16 cellular contexts compared by ENCODE assay signal in genomic region chrY:7325531-7325930, GRCh38.
DNase-seq lines count a peak whose midpoint lies in the region; ATAC-seq lines count a peak whose summit lies in the region.
"Had no signal": no experiment of that assay in that cellular context is flagged by ENCODE, and none has a peak within 500 bp of the region (broad histone marks: within the 10 kb centered on the region; RNA-seq: fewer than 3 reads in every experiment).

No MANE protein-coding gene starts in this region.

- H3K9me3 Mint-ChIP-seq in activated T-cell treated with anti-CD3 and anti-CD28 coated beads, Interleukin-2, amount 50 U/mL, for 72 hours, result no peaks in the 10 kb centered on the region
- H3K9me3 Mint-ChIP-seq in activated T-helper 17 cell treated with anti-CD3 and anti-CD28 coated beads, Interleukin-2, amount 50 U/mL, for 72 hours, result no peaks in the 10 kb centered on the region
- no peaks in the 10 kb centered on the region for H3K9me3 Mint-ChIP-seq in effector memory CD8-positive, alpha-beta T cell

- DNase-seq in activated T-cell treated with anti-CD3 and anti-CD28 coated beads, Interleukin-2, amount 50 U/mL, for 72 hours, result no peak
- no peak for DNase-seq in activated T-cell treated with anti-CD3 and anti-CD28 coated beads, Interleukin-2, amount 50 U/mL, for 1 hour
- no peak for DNase-seq in effector memory CD8-positive, alpha-beta T cell
- DNase-seq in hypothalamus (lab: John Stamatoyannopoulos, UW) (no peak), NCI-H748 treated with DMSO at 0.1 percent for 48 hours (lab: John Stamatoyannopoulos, UW) (no peak)
- DNase-seq: EL, NCI-H1092, NCI-H146, NCI-H2081 treated with DMSO at 0.1 percent for 48 hours, NCI-H510A, NCI-H82 had no signal

- peak overlapping the region; percentile 97 for H3K27ac Mint-ChIP-seq in activated T-cell treated with anti-CD3 and anti-CD28 coated beads, Interleukin-2, amount 50 U/mL, for 72 hours
- peak overlapping the region; percentile 98 for H3K27ac Mint-ChIP-seq in activated T-helper 17 cell treated with anti-CD3 and anti-CD28 coated beads, Interleukin-2, amount 50 U/mL, for 72 hours
- H3K27ac Mint-ChIP-seq in effector memory CD8-positive, alpha-beta T cell, result peak overlapping the region; percentile 77 to 98

- peaks cover 94% of the 10 kb centered on the region for H3K36me3 ChIP-seq in KOPT-K1 (ENCODE audit: insufficient read depth, low read length)

- peaks cover 0 to 13% of the 10 kb centered on the region in 2 donors for H3K36me3 Mint-ChIP-seq in activated T-cell treated with anti-CD3 and anti-CD28 coated beads, Interleukin-2, amount 50 U/mL, for 72 hours (ENCODE audit: insufficient read depth in 2 of 2)
- H3K36me3 Mint-ChIP-seq in activated T-helper 17 cell treated with anti-CD3 and anti-CD28 coated beads, Interleukin-2, amount 50 U/mL, for 72 hours (ENCODE audit: low read depth), result peaks cover 100% of the 10 kb centered on the region
- peaks cover 69% of the 10 kb centered on the region for H3K36me3 Mint-ChIP-seq in effector memory CD8-positive, alpha-beta T cell (ENCODE audit: insufficient read depth)

- no peaks in the 10 kb centered on the region for H3K4me1 Mint-ChIP-seq in activated T-cell treated with anti-CD3 and anti-CD28 coated beads, Interleukin-2, amount 50 U/mL, for 72 hours (ENCODE audit: low read depth)
- H3K4me1 Mint-ChIP-seq in activated T-helper 17 cell treated with anti-CD3 and anti-CD28 coated beads, Interleukin-2, amount 50 U/mL, for 72 hours, result peaks cover 39% of the 10 kb centered on the region
- H3K4me1 Mint-ChIP-seq in effector memory CD8-positive, alpha-beta T cell (ENCODE audit: low read depth in 2 of 2), result peaks cover 30 to 74% of the 10 kb centered on the region in 2 donors

- H3K27ac ChIP-seq in KOPT-K1 (ENCODE audit: low read depth, low read length, poor library complexity, severe bottlenecking), result peak overlapping the region; percentile 22
- H3K27ac ChIP-seq: C4-2B, KMS-11 had no signal

- peak in 1 of 2 donors; percentile 22 for ATAC-seq in activated T-cell treated with anti-CD3 and anti-CD28 coated beads, Interleukin-2, amount 50 U/mL, for 72 hours (replicated peaks in 1 of 2)
- ATAC-seq in activated T-helper 17 cell treated with anti-CD3 and anti-CD28 coated beads, Interleukin-2, amount 50 U/mL, for 72 hours (replicated peaks), result peak; percentile 20
- peak; percentile 28 for ATAC-seq in effector memory CD8-positive, alpha-beta T cell (replicated peaks)
- no peak for ATAC-seq in HG03039 (IDR thresholded peaks at IDR 0.05; ENCODE audit: unreplicated experiment)

- H3K4me3 Mint-ChIP-seq in activated T-cell treated with anti-CD3 and anti-CD28 coated beads, Interleukin-2, amount 50 U/mL, for 72 hours, result peak overlapping the region in 1 of 2 donors; percentile 73
- H3K4me3 Mint-ChIP-seq in activated T-helper 17 cell treated with anti-CD3 and anti-CD28 coated beads, Interleukin-2, amount 50 U/mL, for 72 hours, result peak overlapping the region; percentile 78
- peak overlapping the region in 1 of 2 donors; percentile 5 for H3K4me3 Mint-ChIP-seq in effector memory CD8-positive, alpha-beta T cell

- H3K27me3 Mint-ChIP-seq in activated T-cell treated with anti-CD3 and anti-CD28 coated beads, Interleukin-2, amount 50 U/mL, for 72 hours (ENCODE audit: low read depth), result no peaks in the 10 kb centered on the region
- no peaks in the 10 kb centered on the region for H3K27me3 Mint-ChIP-seq in activated T-helper 17 cell treated with anti-CD3 and anti-CD28 coated beads, Interleukin-2, amount 50 U/mL, for 72 hours
- H3K27me3 Mint-ChIP-seq in effector memory CD8-positive, alpha-beta T cell, result no peaks in the 10 kb centered on the region

- H3K9me3 ChIP-seq in KOPT-K1 (ENCODE audit: insufficient read depth, low read length, poor library complexity, severe bottlenecking), result no peaks in the 10 kb centered on the region
